ENCODE assay signal across 16 cellular contexts in genomic region chr13:100130930-100131511, GRCh38. TPM values are rescaled to one million over a fixed set of nuclear protein-coding genes. Genes with fewer than 3 reads are reported as not detected.
DNase-seq lines count a peak whose midpoint lies in the region; ATAC-seq and TF ChIP-seq lines count a peak whose summit lies in the region.
"Had no signal": no experiment of that assay in that cellular context is flagged by ENCODE, and none has a peak within 500 bp of the region (broad histone marks: within the 10 kb centered on the region; RNA-seq: fewer than 3 reads in every experiment).

No MANE protein-coding gene starts in this region.

- H3K9ac ChIP-seq in GM23248 (no peak overlapping the region), IMR-90 (ENCODE audit: low read depth, low read length) (no peak overlapping the region)

- H2AK5ac ChIP-seq in IMR-90 (ENCODE audit: low read depth, low read length), result no peak overlapping the region; the same call in 1 of the 2 replicates

- H3K9me3 Mint-ChIP-seq in type B pancreatic cell, result no peaks in the 10 kb centered on the region

- peak overlapping the region; percentile 36; the same call in 1 of the 2 replicates for H3K14ac ChIP-seq in IMR-90 (replicated peaks; ENCODE audit: low read depth, low read length)

- no peak overlapping the region for H3K4me3 Mint-ChIP-seq in type B pancreatic cell

- intact Hi-C loops in IMR-90 (cut with micrococcal nuclease), result no loop called here

- H3K56ac ChIP-seq in IMR-90 (ENCODE audit: extremely low read depth, insufficient read depth, low read length), result no peak overlapping the region

- H3F3A ChIP-seq in GM23248 (ENCODE audit: insufficient read depth), result peaks cover 8% of the 10 kb centered on the region; the same call in 1 of the 2 replicates

- H3K18ac ChIP-seq in IMR-90 (ENCODE audit: low read depth, low read length), result no peak overlapping the region

- H3K27me3 Mint-ChIP-seq in type B pancreatic cell, result no peaks in the 10 kb centered on the region

- dilution Hi-C loops in IMR-90 (cut with HindIII; ENCODE audit: low sequenced_read_pairs, unreplicated experiment), result no loop called here

- H3K27ac ChIP-seq in GM23248, result no peak overlapping the region
- H3K27ac ChIP-seq in IMR-90 (ENCODE audit: insufficient read depth, low read length), result no peak overlapping the region
- peak overlapping the region; percentile 11 for H3K27ac ChIP-seq in mesodermal cell (ENCODE audit: low read depth, low read length, severe bottlenecking)
- H3K27ac ChIP-seq: C4-2B had no signal

- no peak for ATAC-seq in IMR-90 (ENCODE audit: low read depth)

- no peak overlapping the region for H3K23ac ChIP-seq in IMR-90 (ENCODE audit: low read depth, low read length)

- no peak overlapping the region for H2BK120ac ChIP-seq in IMR-90 (ENCODE audit: low read depth, low read length)

- H4K20me1 ChIP-seq in GM23248 (ENCODE audit: insufficient read depth) (no peaks in the 10 kb centered on the region), IMR-90 (ENCODE audit: insufficient read depth, low read length) (peaks cover 11% of the 10 kb centered on the region; the same call in 1 of the 2 replicates)

- peaks cover 6% of the 10 kb centered on the region; the same call in 1 of the 2 replicates for H3K79me2 ChIP-seq in GM23248 (ENCODE audit: insufficient read depth)

- H3K36me3 ChIP-seq in GM23248 (ENCODE audit: low read depth) (no peaks in the 10 kb centered on the region), IMR-90 (ENCODE audit: control insufficient read depth, insufficient read depth, low read length) (0 out of 2 replicates have a peak, but pooled peaks cover 2% of the 10 kb centered on the region), mesodermal cell (ENCODE audit: control insufficient read depth, insufficient read depth, low read length) (no peaks in the 10 kb centered on the region)

- H4K8ac ChIP-seq in IMR-90 (ENCODE audit: low read depth in 2 of 2, low read length in 2 of 2), result no peak overlapping the region

- WGBS in GM23248 (ENCODE audit: low coverage in 1 of 2, low lambda C conversion rate in 2 of 2, missing lambda C conversion rate in 2 of 2), 2 experiments, result 58 to 68% methylated on average over 6 of the region's 6 CpGs
- no CpG with 5 or more reads among the region's 6 CpGs for WGBS in IMR-90 (ENCODE audit: extremely low coverage in 2 of 2, insufficient read length in 1 of 2), 2 experiments
- WGBS in mesodermal cell (ENCODE audit: insufficient coverage in 2 of 2), 2 experiments, result 90 to 97% methylated on average over 3 to 5 of the region's 6 CpGs

- no peak overlapping the region for H2BK20ac ChIP-seq in IMR-90 (ENCODE audit: low read depth, low read length)

- in situ Hi-C loops in GM23248 (cut with MboI), result no loop called here
- in situ Hi-C loops in IMR-90 (cut with MboI; ENCODE audit: low sequenced_read_pairs), result no loop called here

- H3K4me2 ChIP-seq in GM23248 (ENCODE audit: unreplicated experiment) (no peak overlapping the region), IMR-90 (ENCODE audit: low read depth, low read length) (no peak overlapping the region)

- POLR2A ChIA-PET in IMR-90 (lab: Charles Lee; ENCODE audit: unreplicated experiment), result no interaction called here

- TF ChIP-seq RAD21 in IMR-90 (IDR thresholded peaks at IDR 0.05; ENCODE audit: low read length), result no peak

- peaks cover 11% of the 10 kb centered on the region for H3K9me1 ChIP-seq in IMR-90 (ENCODE audit: insufficient read depth, low read length)

- peaks cover 10% of the 10 kb centered on the region for H3K4me1 Mint-ChIP-seq in type B pancreatic cell (ENCODE audit: unreplicated experiment)

- H3K4me3 ChIP-seq in GM23248, result no peak overlapping the region
- H3K4me3 ChIP-seq in IMR-90 (ENCODE audit: insufficient read depth, low read depth, low read length), result no peak overlapping the region
- no peak overlapping the region for H3K4me3 ChIP-seq in fibroblast of mammary gland (ENCODE audit: control insufficient read depth, low read depth, low read length)
- no peak overlapping the region for H3K4me3 ChIP-seq in mesodermal cell (ENCODE audit: extremely low read depth, insufficient read depth, low read length, poor library complexity, severe bottlenecking)

- TF ChIP-seq CTCF in IMR-90 (conservative IDR thresholded peaks at IDR 0.05; ENCODE audit: low read depth, low read length) (no peak), fibroblast of mammary gland (conservative IDR thresholded peaks at IDR 0.05; ENCODE audit: control insufficient read depth, insufficient read depth, low read depth, low read length) (no peak), type B pancreatic cell (conservative IDR thresholded peaks at IDR 0.05) (no peak)

- no peak overlapping the region for H4K5ac ChIP-seq in IMR-90 (ENCODE audit: low read depth, low read length)

- H2AFZ ChIP-seq in GM23248 (no peak overlapping the region), IMR-90 (replicated peaks; ENCODE audit: low read length, poor library complexity) (no peak overlapping the region)

- peaks cover 10% of the 10 kb centered on the region for H3K36me3 Mint-ChIP-seq in type B pancreatic cell

- H4K91ac ChIP-seq in IMR-90 (ENCODE audit: insufficient read depth, low read depth, low read length), result no peak overlapping the region

- peak overlapping the region; percentile 8; the same call in 1 of the 2 replicates for H3K4ac ChIP-seq in IMR-90 (ENCODE audit: low read depth, low read length)

- no peak overlapping the region for H2BK15ac ChIP-seq in IMR-90 (ENCODE audit: low read depth, low read length)

- no peak overlapping the region for H2BK5ac ChIP-seq in IMR-90 (ENCODE audit: low read depth, low read length, poor library complexity, severe bottlenecking)

- DNase-seq in GM23248 (peak; percentile 1), IMR-90 (no peak), fibroblast of mammary gland (ENCODE audit: low read depth) (peak; percentile 15), type B pancreatic cell (ENCODE audit: extremely low spot score, unreplicated experiment) (no peak), kidney glomerular epithelial cell (lab: John Stamatoyannopoulos, UW) (no peak), HT-29 (ENCODE audit: low spot score) (no peak)
- DNase-seq: DMS79, GOT3, NCI-H1417 treated with DMSO at 0.1 percent for 48 hours, NCI-H187 treated with DMSO at 0.1 percent for 48 hours, NCI-H2227 treated with DMSO at 0.1 percent for 48 hours, NCI-H524, NCI-H82, SIG-M5 had no signal

- peaks cover 25% of the 10 kb centered on the region for H3K4me1 ChIP-seq in GM23248 (ENCODE audit: insufficient read depth)
- H3K4me1 ChIP-seq in IMR-90 (ENCODE audit: control insufficient read depth, insufficient read depth, low read length), result peaks cover 2% of the 10 kb centered on the region; the same call in 1 of the 2 replicates
- peaks cover 20% of the 10 kb centered on the region for H3K4me1 ChIP-seq in mesodermal cell (ENCODE audit: control insufficient read depth, insufficient read depth, low read length, poor library complexity, severe bottlenecking)

- peaks cover 7 to 31% of the 10 kb centered on the region in 2 experiments for H3K79me1 ChIP-seq in IMR-90 (ENCODE audit: low read depth in 1 of 2, low read length in 2 of 2)

- H2AK9ac ChIP-seq in IMR-90 (replicated peaks; ENCODE audit: low read depth, low read length, poor library complexity), result peak overlapping the region; percentile 42

- H3K27me3 ChIP-seq in GM23248 (replicated peaks; ENCODE audit: insufficient read depth) (no peaks in the 10 kb centered on the region), IMR-90 (ENCODE audit: control insufficient read depth, insufficient read depth, low read length) (no peaks in the 10 kb centered on the region)

- TF ChIP-seq POLR2A in IMR-90 (IDR thresholded peaks at IDR 0.05; ENCODE audit: low read depth, low read length), result no peak

- H3K9me3 ChIP-seq in GM23248 (ENCODE audit: low read depth) (no peaks in the 10 kb centered on the region), IMR-90 (ENCODE audit: control insufficient read depth, insufficient read depth, low read length) (no peaks in the 10 kb centered on the region), mesodermal cell (ENCODE audit: control insufficient read depth, low read length) (no peaks in the 10 kb centered on the region)

- H3K9me2 ChIP-seq in GM23248 (ENCODE audit: insufficient read depth), result no peaks in the 10 kb centered on the region

- H3K27ac Mint-ChIP-seq in type B pancreatic cell, result no peak overlapping the region

- no TSS peak for BruUV-seq in IMR-90 (replicated peaks; lab: Mats Ljungman, UMichigan)

- CTCF ChIA-PET in IMR-90 (lab: Yijun Ruan, JAX), result interaction anchor here (0.6 kb wide), 1 partner anchor 462 kb away, joined by 3 read pairs; no protein-coding TSS in a partner anchor

TF ChIP-seq in IMR-90, 13 proteins besides CTCF, POLR2A, EP300 and RAD21 (continues in another document):
- TF ChIP-seq USF2 (IDR thresholded peaks at IDR 0.05; ENCODE audit: low read depth, low read length) (no peak), ELK1 (IDR thresholded peaks at IDR 0.05; ENCODE audit: borderline replicate concordance, low read depth, low read length) (no peak), MXI1 (IDR thresholded peaks at IDR 0.05; ENCODE audit: borderline replicate concordance, low read depth, low read length) (no peak), RCOR1 (IDR thresholded peaks at IDR 0.05; ENCODE audit: insufficient replicate concordance, low read length) (no peak)

RNA-seq across cellular contexts. Expression of gene PCCA, which starts 42.1 kb away (rescaled TPM):
- total RNA-seq in GM23248 (2014; rRNA removed; shearing (Covaris generic)), result 9.1 and 10.0 TPM in 2 replicates
- polyA plus RNA-seq in GM23248 (2016; fragmentation: Nextera tagmentation; extraction: Ambion mirVana), result 9.6 and 11.3 TPM in 2 replicates
- 22.8 and 24.0 TPM in 2 replicates for total RNA-seq in IMR-90 (2012; rRNA removed)
- polyA plus RNA-seq in IMR-90 (2012; rRNA removed), result 5.6 and 7.6 TPM in 2 replicates
- 1.8 and 6.0 TPM in 2 replicates for polyA plus RNA-seq in IMR-90 (2012; cell fraction: cytosol; rRNA removed)
- polyA plus RNA-seq in IMR-90 (2012; cell fraction: nucleus; rRNA removed; ENCODE audit: low replicate concordance), result 2.3 and 13.9 TPM in 2 replicates
- 41.3 TPM for polyA plus RNA-seq in mesodermal cell (2013, experiment 1 of 2)
- 45.1 TPM for polyA plus RNA-seq in mesodermal cell (2013, experiment 2 of 2)
- 21.1 and 46.8 TPM in 2 replicates for total RNA-seq in type B pancreatic cell (ENCODE audit: low replicate concordance)
- 9.4 and 10.0 TPM in 2 replicates for total RNA-seq in HT-29 (2014; rRNA removed; shearing (Covaris generic))

Comparison
In these comparisons a context has a peak if more than half of its experiments do, and no peak if none do; other contexts are left out.
1. DNase-seq: peak in GM23248 (single experiment) and fibroblast of mammary gland (single experiment); none in IMR-90 (single experiment), type B pancreatic cell (single experiment), kidney glomerular epithelial cell (single experiment) and HT-29 (single experiment).